ENCODE assay signal across 8 cellular contexts in the genomic region with DNA sequence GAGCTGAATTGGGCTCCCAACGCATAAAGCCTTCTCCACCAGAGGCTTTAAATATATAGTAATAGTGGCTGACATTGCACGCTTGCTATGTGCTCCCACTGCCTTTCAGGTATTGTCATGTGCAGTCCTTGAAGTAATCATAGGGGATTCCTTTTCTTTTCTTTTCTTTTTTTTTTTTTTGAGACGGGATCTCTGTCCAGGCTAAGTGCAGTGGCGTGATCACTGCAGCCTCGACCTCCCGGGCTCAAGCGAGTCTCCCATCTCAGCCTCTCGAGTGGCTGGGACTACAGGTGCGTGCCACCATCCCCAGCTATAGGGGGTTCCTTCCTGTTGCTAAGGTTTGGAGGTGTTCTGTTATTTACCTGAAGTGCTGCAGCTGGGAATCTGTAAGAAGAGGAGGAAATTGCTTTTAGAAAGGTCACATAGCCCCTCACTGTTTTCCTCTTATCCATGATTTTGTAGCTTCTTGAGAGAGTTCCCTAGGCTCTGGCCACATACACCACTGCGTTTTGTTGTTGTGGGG. TPM values are rescaled to one million over a fixed set of nuclear protein-coding genes. Genes with fewer than 3 reads are reported as not detected.
DNase-seq lines count a peak whose midpoint lies in the region; ATAC-seq and TF ChIP-seq lines count a peak whose summit lies in the region.

No MANE protein-coding gene starts in this region.

- no peaks in the 10 kb centered on the region for H3K9me3 Mint-ChIP-seq in activated T-helper 2 cell treated with anti-CD3 and anti-CD28 coated beads, Interferon-gamma antibody, Interleukin-2, Interleukin-4, amounts not matched to agents 10 μg/mL and 5 μg/mL and 100 μg/mL, durations not matched to agents 14 hours and 24 hours and 36 hours
- no peaks in the 10 kb centered on the region for H3K9me3 Mint-ChIP-seq in stimulated activated memory B cell treated with anti-CD40 and anti-IgM and Interleukin-4, amounts not matched to agents 10 μg/mL and 1 μg/mL and 100 μg/mL, for 72 hours

- peak overlapping the region; percentile 97 for H3K27ac Mint-ChIP-seq in activated T-helper 2 cell treated with anti-CD3 and anti-CD28 coated beads, Interferon-gamma antibody, Interleukin-2, Interleukin-4, amounts not matched to agents 10 μg/mL and 5 μg/mL and 100 μg/mL, durations not matched to agents 14 hours and 24 hours and 36 hours
- peak overlapping the region; percentile 94 for H3K27ac Mint-ChIP-seq in stimulated activated memory B cell treated with anti-CD40 and anti-IgM and Interleukin-4, amounts not matched to agents 10 μg/mL and 1 μg/mL and 100 μg/mL, for 72 hours

- no peak for TF ChIP-seq CTCF in HFF-Myc (IDR thresholded peaks at IDR 0.05; ENCODE audit: low read depth, low read length, missing control alignments)
- TF ChIP-seq CTCF in omental fat pad (IDR thresholded peaks at IDR 0.05), result no peak

- no peak for DNase-seq in HFF-Myc (ENCODE audit: extremely low read depth, low read depth)
- no peak for DNase-seq in activated T-helper 2 cell treated with anti-CD3 and anti-CD28 coated beads, Interferon-gamma antibody, Interleukin-2, Interleukin-4, amounts not matched to agents 10 μg/mL and 5 μg/mL and 100 μg/mL, durations not matched to agents 14 hours and 24 hours and 36 hours (ENCODE audit: low spot score)
- no peak for DNase-seq in KG1 (lab: John Stamatoyannopoulos, UW)
- DNase-seq in NCI-H1436 (lab: John Stamatoyannopoulos, UW), result no peak
- no peak for DNase-seq in omental fat pad (ENCODE audit: low spot score)
- no peak for DNase-seq in NCI-H1694 (lab: John Stamatoyannopoulos, UW)

- no peaks in the 10 kb centered on the region for H3K9me3 ChIP-seq in iPS-15b (ENCODE audit: control insufficient read depth, insufficient read depth, low read length)

- H3K4me3 ChIP-seq in HFF-Myc (replicated peaks; ENCODE audit: low read depth, low read length) (peak overlapping the region; percentile 100), iPS-15b (ENCODE audit: low read depth, low read length) (peak overlapping the region; percentile 97)

- no peaks in the 10 kb centered on the region for H3K27me3 ChIP-seq in iPS-15b (ENCODE audit: control insufficient read depth, insufficient read depth, low read length)

- peak overlapping the region; percentile 93 for H3K4me3 Mint-ChIP-seq in activated T-helper 2 cell treated with anti-CD3 and anti-CD28 coated beads, Interferon-gamma antibody, Interleukin-2, Interleukin-4, amounts not matched to agents 10 μg/mL and 5 μg/mL and 100 μg/mL, durations not matched to agents 14 hours and 24 hours and 36 hours (ENCODE audit: low read depth)
- H3K4me3 Mint-ChIP-seq in stimulated activated memory B cell treated with anti-CD40 and anti-IgM and Interleukin-4, amounts not matched to agents 10 μg/mL and 1 μg/mL and 100 μg/mL, for 72 hours, result peak overlapping the region; percentile 87

- H3K36me3 ChIP-seq in iPS-15b (ENCODE audit: control insufficient read depth, insufficient read depth, low read length), result peaks cover 44% of the 10 kb centered on the region

- peak overlapping the region; percentile 100 for H3K9ac ChIP-seq in iPS-15b (ENCODE audit: low read depth, low read length)

- no peak for ATAC-seq in stimulated activated memory B cell treated with anti-CD40 and anti-IgM and Interleukin-4, amounts not matched to agents 10 μg/mL and 1 μg/mL and 100 μg/mL, for 72 hours
- no peak for ATAC-seq in omental fat pad (ENCODE audit: low FRiP score)

- H3K4me1 Mint-ChIP-seq in activated T-helper 2 cell treated with anti-CD3 and anti-CD28 coated beads, Interferon-gamma antibody, Interleukin-2, Interleukin-4, amounts not matched to agents 10 μg/mL and 5 μg/mL and 100 μg/mL, durations not matched to agents 14 hours and 24 hours and 36 hours (ENCODE audit: low read depth), result peaks cover 22% of the 10 kb centered on the region
- H3K4me1 Mint-ChIP-seq in stimulated activated memory B cell treated with anti-CD40 and anti-IgM and Interleukin-4, amounts not matched to agents 10 μg/mL and 1 μg/mL and 100 μg/mL, for 72 hours, result peaks cover 34% of the 10 kb centered on the region

- intact Hi-C loops in activated T-helper 2 cell treated with anti-CD3 and anti-CD28 coated beads, Interferon-gamma antibody, Interleukin-2, Interleukin-4, amounts not matched to agents 10 μg/mL and 5 μg/mL and 100 μg/mL, durations not matched to agents 14 hours and 24 hours and 36 hours (cut with micrococcal nuclease), result loop anchor here (2.0 to 10.0 kb wide), 3 partner anchors 34 to 424 kb away; a partner anchor contains a TSS

- H3K27me3 Mint-ChIP-seq in activated T-helper 2 cell treated with anti-CD3 and anti-CD28 coated beads, Interferon-gamma antibody, Interleukin-2, Interleukin-4, amounts not matched to agents 10 μg/mL and 5 μg/mL and 100 μg/mL, durations not matched to agents 14 hours and 24 hours and 36 hours (ENCODE audit: low read depth), result no peaks in the 10 kb centered on the region
- H3K27me3 Mint-ChIP-seq in stimulated activated memory B cell treated with anti-CD40 and anti-IgM and Interleukin-4, amounts not matched to agents 10 μg/mL and 1 μg/mL and 100 μg/mL, for 72 hours, result no peaks in the 10 kb centered on the region

- peaks cover 10% of the 10 kb centered on the region for H3K4me1 ChIP-seq in iPS-15b (ENCODE audit: control insufficient read depth, insufficient read depth, low read length)

- peaks cover 68% of the 10 kb centered on the region for H3K36me3 Mint-ChIP-seq in activated T-helper 2 cell treated with anti-CD3 and anti-CD28 coated beads, Interferon-gamma antibody, Interleukin-2, Interleukin-4, amounts not matched to agents 10 μg/mL and 5 μg/mL and 100 μg/mL, durations not matched to agents 14 hours and 24 hours and 36 hours (ENCODE audit: low read depth)
- H3K36me3 Mint-ChIP-seq in stimulated activated memory B cell treated with anti-CD40 and anti-IgM and Interleukin-4, amounts not matched to agents 10 μg/mL and 1 μg/mL and 100 μg/mL, for 72 hours, result peaks cover 48% of the 10 kb centered on the region

RNA-seq across cellular contexts. Expression of a gene that starts 0.8 kb away (rescaled TPM):
- 1,137 and 1,172 TPM in 2 replicates for total RNA-seq in activated T-helper 2 cell treated with anti-CD3 and anti-CD28 coated beads, Interferon-gamma antibody, Interleukin-2, Interleukin-4, amounts not matched to agents 10 μg/mL and 5 μg/mL and 100 μg/mL, durations not matched to agents 14 hours and 24 hours and 36 hours
- 1,000 to 10,000 TPM in 3 of 4 donors, 100 to 1,000 TPM in 1; 852 to 1,453 (median 1,237) TPM for total RNA-seq in omental fat pad

RNA-seq across cellular contexts. Expression of a gene that starts 7.5 kb away (rescaled TPM):
- total RNA-seq in activated T-helper 2 cell treated with anti-CD3 and anti-CD28 coated beads, Interferon-gamma antibody, Interleukin-2, Interleukin-4, amounts not matched to agents 10 μg/mL and 5 μg/mL and 100 μg/mL, durations not matched to agents 14 hours and 24 hours and 36 hours, result 49.1 and 51.2 TPM in 2 replicates
- 100 to 1,000 TPM in 1 of 4 donors, 10 to 100 TPM in 3; 29.1 to 108 (median 34.4) TPM for total RNA-seq in omental fat pad

RNA-seq across cellular contexts. Expression of a gene that starts 18.7 kb away (rescaled TPM):
- total RNA-seq in activated T-helper 2 cell treated with anti-CD3 and anti-CD28 coated beads, Interferon-gamma antibody, Interleukin-2, Interleukin-4, amounts not matched to agents 10 μg/mL and 5 μg/mL and 100 μg/mL, durations not matched to agents 14 hours and 24 hours and 36 hours, result 18.7 and 19.9 TPM in 2 replicates
- total RNA-seq in omental fat pad, result 10 to 100 TPM in 2 of 4 donors, 1 to 10 TPM in 2; 8.5 to 12.4 (median 10.6) TPM

RNA-seq across cellular contexts. Expression of a gene that starts 19.2 kb away (rescaled TPM):
- 1.9 and 2.1 TPM in 2 replicates for total RNA-seq in activated T-helper 2 cell treated with anti-CD3 and anti-CD28 coated beads, Interferon-gamma antibody, Interleukin-2, Interleukin-4, amounts not matched to agents 10 μg/mL and 5 μg/mL and 100 μg/mL, durations not matched to agents 14 hours and 24 hours and 36 hours
- total RNA-seq in omental fat pad, result 1 to 10 TPM in 1 of 4 donors, not detected in 3; 1.2 TPM

RNA-seq across cellular contexts. Expression of a gene that starts 23.1 kb away (rescaled TPM):
- 18.6 and 21.7 TPM in 2 replicates for total RNA-seq in activated T-helper 2 cell treated with anti-CD3 and anti-CD28 coated beads, Interferon-gamma antibody, Interleukin-2, Interleukin-4, amounts not matched to agents 10 μg/mL and 5 μg/mL and 100 μg/mL, durations not matched to agents 14 hours and 24 hours and 36 hours
- total RNA-seq in omental fat pad, result 100 to 1,000 TPM; 147 to 304 (median 233) TPM
